Comparison of ENCODE assay signal across 9 cellular contexts in the genomic region with DNA sequence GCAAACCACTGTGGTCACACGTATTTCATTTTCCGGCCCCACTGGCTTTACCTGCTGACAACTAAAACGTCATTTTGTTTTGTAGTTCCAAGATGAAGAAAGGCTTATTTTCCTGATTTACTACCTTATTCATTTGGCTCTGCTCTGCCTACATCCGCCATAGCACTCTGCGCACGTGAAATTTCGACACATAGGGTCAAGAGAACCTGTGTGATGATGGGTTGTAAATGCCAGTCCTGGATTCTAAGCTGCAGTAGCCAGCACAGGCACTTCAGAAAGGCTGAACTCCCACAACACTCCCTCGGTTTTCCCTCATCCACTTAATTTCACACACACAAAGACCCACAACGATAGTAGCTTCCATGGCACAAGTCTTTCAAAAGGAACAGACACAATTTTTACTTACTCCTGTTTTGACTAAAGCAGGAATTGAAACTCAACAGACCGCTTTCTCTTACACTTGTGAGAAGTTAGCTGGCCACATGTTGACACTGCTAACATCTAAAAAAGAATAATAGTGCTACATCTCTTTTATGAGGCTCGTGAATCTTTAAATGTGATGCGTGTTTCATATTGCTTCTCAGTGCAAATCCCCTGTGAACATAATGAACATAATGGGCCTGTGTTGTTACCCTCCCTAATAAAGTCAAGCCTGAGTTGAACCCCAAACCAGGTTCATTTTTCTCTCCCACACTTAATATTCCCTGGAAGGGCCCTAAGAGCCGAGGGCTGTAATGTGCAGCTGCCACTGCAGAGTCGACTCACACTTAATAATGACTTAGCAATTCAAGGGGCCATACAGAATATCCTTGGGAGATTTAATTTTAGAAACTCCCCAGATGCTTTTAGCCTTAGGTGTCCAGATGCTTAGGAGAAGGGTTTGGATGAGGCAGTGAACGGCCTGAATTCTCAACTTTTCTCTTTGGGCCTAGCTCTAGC. TPM values are rescaled to one million over a fixed set of nuclear protein-coding genes. Genes with fewer than 3 reads are reported as not detected.
DNase-seq lines count a peak whose midpoint lies in the region; ATAC-seq and TF ChIP-seq lines count a peak whose summit lies in the region.
"Had no signal": no experiment of that assay in that cellular context is flagged by ENCODE, and none has a peak within 500 bp of the region (broad histone marks: within the 10 kb centered on the region; RNA-seq: fewer than 3 reads in every experiment).

No MANE protein-coding gene starts in this region.

- peak overlapping the region; percentile 89 for H3K4me3 Mint-ChIP-seq in activated CD4-positive, alpha-beta T cell treated with anti-CD3 and anti-CD28 coated beads, Interleukin-2, amount 10 ng/mL, durations not matched to agents 24 days and 14 days
- H3K4me3 Mint-ChIP-seq in dendritic cell treated with granulocyte-macrophage colony-stimulating factor and Interleukin-4, amounts not matched to agents 40 ng/mL and 50 ng/mL, for 4 days, result peak overlapping the region; percentile 21
- peak overlapping the region; percentile 84 for H3K4me3 Mint-ChIP-seq in stimulated activated effector memory CD8-positive, alpha-beta T cell treated with anti-CD3 and anti-CD28 coated beads, Interleukin-12 subunit alpha, Interleukin-12 subunit beta, amount 100 ng/mL, for 72 hours

- peaks cover 8% of the 10 kb centered on the region; the same call in 1 of the 2 replicates for H3K79me2 ChIP-seq in SK-N-SH (ENCODE audit: insufficient read depth)

- peaks cover 17% of the 10 kb centered on the region for H3K36me3 Mint-ChIP-seq in activated CD4-positive, alpha-beta T cell treated with anti-CD3 and anti-CD28 coated beads, Interleukin-2, amount 10 ng/mL, durations not matched to agents 24 days and 14 days (ENCODE audit: low read depth)
- H3K36me3 Mint-ChIP-seq in dendritic cell treated with granulocyte-macrophage colony-stimulating factor and Interleukin-4, amounts not matched to agents 40 ng/mL and 50 ng/mL, for 4 days (ENCODE audit: low read depth), result peaks cover 29% of the 10 kb centered on the region
- H3K36me3 Mint-ChIP-seq in stimulated activated effector memory CD8-positive, alpha-beta T cell treated with anti-CD3 and anti-CD28 coated beads, Interleukin-12 subunit alpha, Interleukin-12 subunit beta, amount 100 ng/mL, for 72 hours, result peaks cover 42% of the 10 kb centered on the region

- no peak for TF ChIP-seq EP300 in SK-N-SH (IDR thresholded peaks at IDR 0.05; ENCODE audit: borderline replicate concordance in 1 of 2, low read depth in 1 of 2, low read length in 1 of 2)

- no peak overlapping the region for H3K4me2 ChIP-seq in SK-N-SH

- no peaks in the 10 kb centered on the region for H3K27me3 ChIP-seq in SK-N-SH (ENCODE audit: insufficient read depth)

- H3K9me3 ChIP-seq in SK-N-SH, result no peaks in the 10 kb centered on the region

- no peaks in the 10 kb centered on the region for H3K9me2 ChIP-seq in SK-N-SH

- TF ChIP-seq CTCF in SK-N-SH (IDR thresholded peaks at IDR 0.05), result no peak

- no peak overlapping the region; a peak in 1 of 4 replicates for H3K4me3 ChIP-seq in SK-N-SH (ENCODE audit: low read depth in 2 of 2, low read length in 1 of 2)

- POLR2A ChIA-PET in SK-N-SH (lab: Yijun Ruan, JAX), result no interaction called here

- H3K27me3 Mint-ChIP-seq in activated CD4-positive, alpha-beta T cell treated with anti-CD3 and anti-CD28 coated beads, Interleukin-2, amount 10 ng/mL, durations not matched to agents 24 days and 14 days, result peaks cover 4% of the 10 kb centered on the region
- no peaks in the 10 kb centered on the region for H3K27me3 Mint-ChIP-seq in dendritic cell treated with granulocyte-macrophage colony-stimulating factor and Interleukin-4, amounts not matched to agents 40 ng/mL and 50 ng/mL, for 4 days

- no peak overlapping the region for H3K9ac ChIP-seq in SK-N-SH

- peak; percentile 70 for DNase-seq in activated CD4-positive, alpha-beta T cell treated with anti-CD3 and anti-CD28 coated beads, Interleukin-2, amount 10 ng/mL, durations not matched to agents 24 days and 14 days
- DNase-seq in activated CD4-positive, alpha-beta T cell treated with anti-CD3 and anti-CD28 coated beads, Interleukin-2, amount 50 U/mL, for 4 hours, result no peak
- peak; percentile 54 to 86 for DNase-seq in NCI-H524 (lab: John Stamatoyannopoulos, UW)
- DNase-seq in stimulated activated effector memory CD8-positive, alpha-beta T cell treated with anti-CD3 and anti-CD28 coated beads, Interleukin-12 subunit alpha, Interleukin-12 subunit beta, amount 100 ng/mL, for 72 hours (ENCODE audit: low spot score in 2 of 2), result no peak
- DNase-seq in SK-N-SH, result no peak
- DNase-seq in NCI-H1105 (lab: John Stamatoyannopoulos, UW), result no peak
- DNase-seq in Right ventricle myocardium inferior (ENCODE audit: missing footprints), result no peak

- peaks cover 42% of the 10 kb centered on the region for H3F3A ChIP-seq in SK-N-SH (replicated peaks; ENCODE audit: insufficient read depth)

- TF ChIP-seq RAD21 in SK-N-SH (IDR thresholded peaks at IDR 0.05; ENCODE audit: low read length), result no peak

- CTCF ChIA-PET in SK-N-SH (lab: Yijun Ruan, JAX), result no interaction called here

- no peaks in the 10 kb centered on the region for H4K20me1 ChIP-seq in SK-N-SH (ENCODE audit: insufficient read depth)

- H3K27ac Mint-ChIP-seq in activated CD4-positive, alpha-beta T cell treated with anti-CD3 and anti-CD28 coated beads, Interleukin-2, amount 10 ng/mL, durations not matched to agents 24 days and 14 days, result peak overlapping the region; percentile 94
- H3K27ac Mint-ChIP-seq in dendritic cell treated with granulocyte-macrophage colony-stimulating factor and Interleukin-4, amounts not matched to agents 40 ng/mL and 50 ng/mL, for 4 days, result peak overlapping the region; percentile 95
- peak overlapping the region; percentile 95 for H3K27ac Mint-ChIP-seq in stimulated activated effector memory CD8-positive, alpha-beta T cell treated with anti-CD3 and anti-CD28 coated beads, Interleukin-12 subunit alpha, Interleukin-12 subunit beta, amount 100 ng/mL, for 72 hours

- no peaks in the 10 kb centered on the region for H3K9me3 Mint-ChIP-seq in activated CD4-positive, alpha-beta T cell treated with anti-CD3 and anti-CD28 coated beads, Interleukin-2, amount 10 ng/mL, durations not matched to agents 24 days and 14 days
- H3K9me3 Mint-ChIP-seq in dendritic cell treated with granulocyte-macrophage colony-stimulating factor and Interleukin-4, amounts not matched to agents 40 ng/mL and 50 ng/mL, for 4 days, result no peaks in the 10 kb centered on the region
- H3K9me3 Mint-ChIP-seq in stimulated activated effector memory CD8-positive, alpha-beta T cell treated with anti-CD3 and anti-CD28 coated beads, Interleukin-12 subunit alpha, Interleukin-12 subunit beta, amount 100 ng/mL, for 72 hours, result no peaks in the 10 kb centered on the region

- H3K36me3 ChIP-seq in SK-N-SH (replicated peaks in 1 of 2; ENCODE audit: control insufficient read depth in 1 of 2, insufficient read depth in 2 of 2, low read length in 1 of 2), result no peaks in the 10 kb centered on the region

- intact Hi-C loops in activated CD4-positive, alpha-beta T cell treated with anti-CD3 and anti-CD28 coated beads, Interleukin-2, amount 10 ng/mL, durations not matched to agents 24 days and 14 days (cut with micrococcal nuclease), result loop anchor here (1.0 to 2.0 kb wide), 4 partner anchors 38 to 350 kb away; no protein-coding TSS in a partner anchor
- intact Hi-C loops in dendritic cell treated with granulocyte-macrophage colony-stimulating factor and Interleukin-4, amounts not matched to agents 40 ng/mL and 50 ng/mL, for 4 days (cut with micrococcal nuclease), result loop anchor here (1.0 to 10.0 kb wide), 6 partner anchors 52 to 887 kb away; no protein-coding TSS in a partner anchor
- intact Hi-C loops in Right ventricle myocardium inferior (cut with DNase I), result loop anchor here (1.0 to 2.0 kb wide), 2 partner anchors 350 to 890 kb away; no protein-coding TSS in a partner anchor

- ATAC-seq in stimulated activated effector memory CD8-positive, alpha-beta T cell treated with anti-CD3 and anti-CD28 coated beads, Interleukin-12 subunit alpha, Interleukin-12 subunit beta, amount 100 ng/mL, for 72 hours, result no peak
- no peak for ATAC-seq in Right ventricle myocardium inferior

- H2AFZ ChIP-seq in SK-N-SH (ENCODE audit: low read depth), result no peak overlapping the region

- H3K4me1 Mint-ChIP-seq in activated CD4-positive, alpha-beta T cell treated with anti-CD3 and anti-CD28 coated beads, Interleukin-2, amount 10 ng/mL, durations not matched to agents 24 days and 14 days, result peaks cover 64% of the 10 kb centered on the region
- H3K4me1 Mint-ChIP-seq in dendritic cell treated with granulocyte-macrophage colony-stimulating factor and Interleukin-4, amounts not matched to agents 40 ng/mL and 50 ng/mL, for 4 days (ENCODE audit: low read depth), result peaks cover 63% of the 10 kb centered on the region
- H3K4me1 Mint-ChIP-seq in stimulated activated effector memory CD8-positive, alpha-beta T cell treated with anti-CD3 and anti-CD28 coated beads, Interleukin-12 subunit alpha, Interleukin-12 subunit beta, amount 100 ng/mL, for 72 hours, result peaks cover 47% of the 10 kb centered on the region

- no peak overlapping the region; a peak in 1 of 4 replicates for H3K27ac ChIP-seq in SK-N-SH (ENCODE audit: low read depth in 2 of 2, low read length in 1 of 2)

- peaks cover 28 to 31% of the 10 kb centered on the region in 2 experiments for H3K4me1 ChIP-seq in SK-N-SH (ENCODE audit: control insufficient read depth in 1 of 2, insufficient read depth in 2 of 2, low read depth in 1 of 2, low read length in 1 of 2)

- 82% methylated on average over 15 of the region's 15 CpGs for WGBS in SK-N-SH (ENCODE audit: low lambda C conversion rate)

TF ChIP-seq in SK-N-SH, 30 proteins besides CTCF, POLR2A, EP300 and RAD21 (continues in another document):
- TF ChIP-seq TEAD4 (IDR thresholded peaks at IDR 0.05; ENCODE audit: borderline replicate concordance, insufficient read depth), result no peak
- TF ChIP-seq JUND (IDR thresholded peaks at IDR 0.05), result no peak
- TF ChIP-seq, protein P1, sequence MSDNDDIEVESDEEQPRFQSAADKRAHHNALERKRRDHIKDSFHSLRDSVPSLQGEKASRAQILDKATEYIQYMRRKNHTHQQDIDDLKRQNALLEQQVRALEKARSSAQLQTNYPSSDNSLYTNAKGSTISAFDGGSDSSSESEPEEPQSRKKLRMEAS (IDR thresholded peaks at IDR 0.05; ENCODE audit: low read depth), result no peak
- TF ChIP-seq EZH2phosphoT487 (IDR thresholded peaks at IDR 0.05; ENCODE audit: borderline replicate concordance, low read depth), result no peak
- TF ChIP-seq CHD2 (IDR thresholded peaks at IDR 0.05; ENCODE audit: low read length, partially characterized antibody), result no peak
- TF ChIP-seq MEF2A (IDR thresholded peaks at IDR 0.05; ENCODE audit: borderline replicate concordance, low read depth), result no peak
- no peak for TF ChIP-seq FOSL2 (IDR thresholded peaks at IDR 0.05; ENCODE audit: borderline replicate concordance, low read depth)
- no peak for TF ChIP-seq RFX5 (IDR thresholded peaks at IDR 0.05; ENCODE audit: low read length)
- no peak for TF ChIP-seq SMC3 (IDR thresholded peaks at IDR 0.05; ENCODE audit: low read depth, low read length)

RNA-seq across cellular contexts. Expression of a gene that starts 1.5 kb away (rescaled TPM):
- total RNA-seq in activated CD4-positive, alpha-beta T cell treated with anti-CD3 and anti-CD28 coated beads, Interleukin-2, amount 10 ng/mL, durations not matched to agents 24 days and 14 days, result 100 and 101 TPM in 2 replicates
- polyA plus RNA-seq in SK-N-SH (2012; rRNA removed), result 9.9 and 17.1 TPM in 2 replicates
- 12.9 and 16.2 TPM in 2 replicates for polyA plus RNA-seq in SK-N-SH (2012; cell fraction: cytosol; rRNA removed)
- polyA plus RNA-seq in SK-N-SH (2012; cell fraction: nucleus; rRNA removed), result 33.4 and 39.7 TPM in 2 replicates
- 1.8 TPM for total RNA-seq in Right ventricle myocardium inferior
- polyA plus RNA-seq: neural cell had no signal

Comparison
In these comparisons a context has a peak if more than half of its experiments do, and no peak if none do; other contexts are left out.
1. DNase-seq: peak in activated CD4-positive, alpha-beta T cell treated with anti-CD3 and anti-CD28 coated beads, Interleukin-2, amount 10 ng/mL, durations not matched to agents 24 days and 14 days (single experiment) and NCI-H524 (2 of 2); none in activated CD4-positive, alpha-beta T cell treated with anti-CD3 and anti-CD28 coated beads, Interleukin-2, amount 50 U/mL, for 4 hours (0 of 2), stimulated activated effector memory CD8-positive, alpha-beta T cell treated with anti-CD3 and anti-CD28 coated beads, Interleukin-12 subunit alpha, Interleukin-12 subunit beta, amount 100 ng/mL, for 72 hours (0 of 2), SK-N-SH (single experiment), NCI-H1105 (single experiment) and Right ventricle myocardium inferior (single experiment).
2. H3K4me3 Mint-ChIP-seq: peak in every context shown above with its lines; median percentile 89 in activated CD4-positive, alpha-beta T cell treated with anti-CD3 and anti-CD28 coated beads, Interleukin-2, amount 10 ng/mL, durations not matched to agents 24 days and 14 days; 84 in stimulated activated effector memory CD8-positive, alpha-beta T cell treated with anti-CD3 and anti-CD28 coated beads, Interleukin-12 subunit alpha, Interleukin-12 subunit beta, amount 100 ng/mL, for 72 hours; 21 in dendritic cell treated with granulocyte-macrophage colony-stimulating factor and Interleukin-4, amounts not matched to agents 40 ng/mL and 50 ng/mL, for 4 days.
3. RNA of a gene that starts 1.5 kb away (total RNA-seq): 100 to 101 TPM in activated CD4-positive, alpha-beta T cell treated with anti-CD3 and anti-CD28 coated beads, Interleukin-2, amount 10 ng/mL, durations not matched to agents 24 days and 14 days; 1.8 TPM in Right ventricle myocardium inferior (single experiment); every median in the first group is over 10 times any median in the second.
4. Peak in every context shown above with its lines, with median percentiles within 50 percentile points of each other: H3K27ac Mint-ChIP-seq.